Comparison of ENCODE assay signal across 14 cellular contexts in the genomic region with DNA sequence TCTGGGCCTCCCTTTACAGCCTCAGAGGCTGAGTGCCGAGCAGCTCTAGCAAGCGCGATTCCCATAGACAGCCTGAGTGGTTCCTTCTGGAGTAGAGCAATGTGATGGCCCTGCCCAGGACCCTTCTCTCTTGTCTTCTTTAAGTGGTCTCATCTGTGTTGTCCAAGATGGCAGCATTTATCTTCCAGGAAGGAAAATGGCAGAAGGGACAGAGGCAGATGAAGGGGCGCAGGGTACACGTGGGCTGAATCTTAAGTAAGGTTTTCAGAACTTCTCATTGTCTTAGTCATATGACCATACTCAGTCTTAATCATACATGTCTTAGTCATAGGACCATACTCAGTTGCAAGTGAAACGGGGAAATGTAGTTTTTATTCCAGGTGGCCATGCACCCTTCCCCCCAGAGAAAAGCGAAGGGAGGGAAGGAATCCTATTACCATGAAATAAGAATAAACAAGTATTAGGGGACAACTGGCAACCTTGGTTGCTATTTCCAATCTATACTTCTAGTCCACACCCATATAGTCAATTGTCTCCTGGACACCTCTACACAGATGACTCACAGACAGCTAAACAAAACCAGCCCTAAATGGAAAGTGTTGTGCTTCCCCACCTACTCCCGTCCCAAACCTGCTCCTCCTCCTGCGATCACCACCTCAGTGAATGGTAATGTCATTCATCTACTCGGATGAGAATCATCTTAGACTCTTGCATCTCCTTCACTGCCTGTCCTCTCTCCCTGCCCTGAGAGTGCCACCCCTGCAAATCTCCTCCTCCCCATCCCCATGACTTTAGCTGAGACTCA. TPM values are rescaled to one million over a fixed set of nuclear protein-coding genes. Genes with fewer than 3 reads are reported as not detected.
A peak's percentile ranks its signal among the peaks of the same experiment; 100 is the strongest.
DNase-seq lines count a peak whose midpoint lies in the region; ATAC-seq, FAIRE-seq and TF ChIP-seq lines count a peak whose summit lies in the region.
"Had no signal": no experiment of that assay in that cellular context is flagged by ENCODE, and none has a peak within 500 bp of the region (broad histone marks: within the 10 kb centered on the region; RNA-seq: fewer than 3 reads in every experiment).

No MANE protein-coding gene starts in this region.

- H3K9ac ChIP-seq in SK-N-SH = no peak overlapping the region

- H3K9me3 ChIP-seq in SK-N-SH (no peaks in the 10 kb centered on the region), uterus (no peaks in the 10 kb centered on the region)
- H3K9me3 ChIP-seq: tibial artery had no signal

- POLR2A ChIA-PET in SK-N-SH (lab: Yijun Ruan, JAX) = no interaction called here

- no peak for TF ChIP-seq POLR2A in uterus (IDR thresholded peaks at IDR 0.05)

- WGBS in SK-N-SH (ENCODE audit: low lambda C conversion rate) = 79% methylated on average over 10 of the region's 10 CpGs

- DNase-seq in SK-N-SH (no peak), RCC 7860 (ENCODE audit: low spot score) (peak; percentile 50), bronchial epithelial cell (ENCODE audit: low read depth) (peak; percentile 91), globus pallidus (ENCODE audit: low spot score) (no peak), uterus (no peak), HT-29 (ENCODE audit: low spot score) (no peak)
- DNase-seq in stimulated activated CD4-positive, alpha-beta T cell treated with anti-CD3 and anti-CD28 coated beads, Interleukin-4, amount 100 ng/mL, for 4 hours = peak; percentile 20 to 47
- DNase-seq: mesendoderm, NCI-H774, tibial artery had no signal

- H3K4me1 ChIP-seq in SK-N-SH (ENCODE audit: control insufficient read depth in 1 of 2, insufficient read depth in 2 of 2, low read depth in 1 of 2, low read length in 1 of 2) = no peaks in the 10 kb centered on the region; a peak in 1 of 4 replicates
- no peaks in the 10 kb centered on the region for H3K4me1 ChIP-seq in uterus

- no peak for ATAC-seq in SK-N-SH treated with all-trans-retinoic acid at 6 μM for 48 hours
- ATAC-seq: sciatic nerve had no signal

- no peaks in the 10 kb centered on the region for H3K9me2 ChIP-seq in SK-N-SH

- FAIRE-seq in RCC 7860 (lab: Jason Lieb, UNC) (no peak), bronchial epithelial cell (lab: Jason Lieb, UNC) (peak; percentile 68)

- intact Hi-C loops in uterus (cut with DNase I; ENCODE audit: low total_unique reads) = no loop called here

- H3K36me3 ChIP-seq in SK-N-SH (replicated peaks in 1 of 2; ENCODE audit: control insufficient read depth in 1 of 2, insufficient read depth in 2 of 2, low read length in 1 of 2) (no peaks in the 10 kb centered on the region), bronchial epithelial cell (ENCODE audit: control insufficient read depth, insufficient read depth, low read length) (no peaks in the 10 kb centered on the region), uterus (no peaks in the 10 kb centered on the region)
- H3K36me3 ChIP-seq: tibial artery had no signal

- H3K27me3 ChIP-seq in SK-N-SH (ENCODE audit: insufficient read depth) = no peaks in the 10 kb centered on the region
- H3K27me3 ChIP-seq in bronchial epithelial cell (ENCODE audit: control insufficient read depth, insufficient read depth, low read length) = no peaks in the 10 kb centered on the region
- no peaks in the 10 kb centered on the region for H3K27me3 ChIP-seq in uterus
- H3K27me3 ChIP-seq: tibial artery had no signal

- no peaks in the 10 kb centered on the region for H4K20me1 ChIP-seq in SK-N-SH (ENCODE audit: insufficient read depth)

- TF ChIP-seq CTCF in SK-N-SH (IDR thresholded peaks at IDR 0.05) = no peak
- TF ChIP-seq CTCF in bronchial epithelial cell (IDR thresholded peaks at IDR 0.05; ENCODE audit: insufficient read depth, low read length, severe bottlenecking) = no peak
- TF ChIP-seq CTCF in uterus (IDR thresholded peaks at IDR 0.05) = no peak

- H3K4me2 ChIP-seq in SK-N-SH = peak overlapping the region; percentile 19; the same call in 1 of the 2 replicates

- no peaks in the 10 kb centered on the region for H3K79me2 ChIP-seq in SK-N-SH (ENCODE audit: insufficient read depth)

- CTCF ChIA-PET in SK-N-SH (lab: Yijun Ruan, JAX) = no interaction called here

- no peak for TF ChIP-seq RAD21 in SK-N-SH (IDR thresholded peaks at IDR 0.05; ENCODE audit: low read length)

- H2AFZ ChIP-seq in SK-N-SH (ENCODE audit: low read depth) = no peak overlapping the region

- H3K4me3 ChIP-seq in SK-N-SH (ENCODE audit: low read depth in 2 of 2, low read length in 1 of 2) = no peak overlapping the region
- H3K4me3 ChIP-seq in bronchial epithelial cell (ENCODE audit: low read depth, low read length) = no peak overlapping the region
- no peak overlapping the region for H3K4me3 ChIP-seq in uterus
- H3K4me3 ChIP-seq: tibial artery had no signal

- no peak for TF ChIP-seq EP300 in SK-N-SH (IDR thresholded peaks at IDR 0.05; ENCODE audit: borderline replicate concordance in 1 of 2, low read depth in 1 of 2, low read length in 1 of 2)

- H3F3A ChIP-seq in SK-N-SH (replicated peaks; ENCODE audit: insufficient read depth) = no peaks in the 10 kb centered on the region

- H3K27ac ChIP-seq in SK-N-SH (ENCODE audit: low read depth in 2 of 2, low read length in 1 of 2) (no peak overlapping the region), uterus (no peak overlapping the region)
- H3K27ac ChIP-seq: tibial artery had no signal

TF ChIP-seq in SK-N-SH, 30 proteins besides CTCF, POLR2A, EP300 and RAD21 (continues in another document):
- no peak for TF ChIP-seq TEAD4 (IDR thresholded peaks at IDR 0.05; ENCODE audit: borderline replicate concordance, insufficient read depth)
- TF ChIP-seq CHD2 (IDR thresholded peaks at IDR 0.05; ENCODE audit: low read length, partially characterized antibody) = no peak
- TF ChIP-seq SMC3 (IDR thresholded peaks at IDR 0.05; ENCODE audit: low read depth, low read length) = no peak
- TF ChIP-seq, protein P1, sequence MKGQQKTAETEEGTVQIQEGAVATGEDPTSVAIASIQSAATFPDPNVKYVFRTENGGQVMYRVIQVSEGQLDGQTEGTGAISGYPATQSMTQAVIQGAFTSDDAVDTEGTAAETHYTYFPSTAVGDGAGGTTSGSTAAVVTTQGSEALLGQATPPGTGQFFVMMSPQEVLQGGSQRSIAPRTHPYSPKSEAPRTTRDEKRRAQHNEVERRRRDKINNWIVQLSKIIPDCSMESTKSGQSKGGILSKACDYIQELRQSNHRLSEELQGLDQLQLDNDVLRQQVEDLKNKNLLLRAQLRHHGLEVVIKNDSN (IDR thresholded peaks at IDR 0.05; ENCODE audit: borderline replicate concordance, low read depth) = no peak
- TF ChIP-seq, protein P2, sequence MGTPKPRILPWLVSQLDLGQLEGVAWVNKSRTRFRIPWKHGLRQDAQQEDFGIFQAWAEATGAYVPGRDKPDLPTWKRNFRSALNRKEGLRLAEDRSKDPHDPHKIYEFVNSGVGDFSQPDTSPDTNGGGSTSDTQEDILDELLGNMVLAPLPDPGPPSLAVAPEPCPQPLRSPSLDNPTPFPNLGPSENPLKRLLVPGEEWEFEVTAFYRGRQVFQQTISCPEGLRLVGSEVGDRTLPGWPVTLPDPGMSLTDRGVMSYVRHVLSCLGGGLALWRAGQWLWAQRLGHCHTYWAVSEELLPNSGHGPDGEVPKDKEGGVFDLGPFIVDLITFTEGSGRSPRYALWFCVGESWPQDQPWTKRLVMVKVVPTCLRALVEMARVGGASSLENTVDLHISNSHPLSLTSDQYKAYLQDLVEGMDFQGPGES (IDR thresholded peaks at IDR 0.05; ENCODE audit: low read depth, low read length) = no peak
- no peak for TF ChIP-seq FOXM1 (IDR thresholded peaks at IDR 0.05; ENCODE audit: low read depth)
- no peak for TF ChIP-seq SIN3A (IDR thresholded peaks at IDR 0.05; ENCODE audit: borderline replicate concordance, low read depth, low read length)
- no peak for TF ChIP-seq NFIC (IDR thresholded peaks at IDR 0.05; ENCODE audit: borderline replicate concordance)
- no peak for TF ChIP-seq NRF1 (IDR thresholded peaks at IDR 0.05; ENCODE audit: low read depth, low read length)

TF ChIP-seq in SK-N-SH treated with all-trans-retinoic acid at 6 μM for 48 hours, 23 proteins besides CTCF, POLR2A, EP300 and RAD21:
- TF ChIP-seq ZFP3 (CRISPR knock-in tag; IDR thresholded peaks at IDR 0.05) (no peak), ZC3H10 (CRISPR knock-in tag; IDR thresholded peaks at IDR 0.05) (no peak)

RNA-seq across cellular contexts. Expression of gene OVAAL, which starts 13.3 kb away (rescaled TPM):
- polyA plus RNA-seq in SK-N-SH (2012; rRNA removed) = not detected in 2 replicates
- not detected in 2 replicates for polyA plus RNA-seq in SK-N-SH (2012; cell fraction: cytosol; rRNA removed)
- 0.05 TPM in 1 of 2 replicates, not detected in the other for polyA plus RNA-seq in SK-N-SH (2012; cell fraction: nucleus; rRNA removed)
- total RNA-seq in bronchial epithelial cell (not detected in 2 replicates), uterus (not detected)
- total RNA-seq in HT-29 (2014; rRNA removed; shearing (Covaris generic)) = not detected in 2 replicates
- total RNA-seq: A673, glomerular endothelial cell, sciatic nerve had no signal

RNA-seq across cellular contexts. Expression of gene XPR1, which starts 59.8 kb away (rescaled TPM):
- polyA plus RNA-seq in SK-N-SH (2012; rRNA removed) = 7.9 and 11.5 TPM in 2 replicates
- 11.4 and 12.2 TPM in 2 replicates for polyA plus RNA-seq in SK-N-SH (2012; cell fraction: cytosol; rRNA removed)
- polyA plus RNA-seq in SK-N-SH (2012; cell fraction: nucleus; rRNA removed) = 4.1 and 6.8 TPM in 2 replicates
- 35.0 and 57.6 TPM in 2 replicates for total RNA-seq in bronchial epithelial cell
- 10 to 100 TPM in 3 of 4 donors, 1 to 10 TPM in 1; 10.0 to 29.7 (median 26.2) TPM for total RNA-seq in uterus
- total RNA-seq in HT-29 (2014; rRNA removed; shearing (Covaris generic)) = 5.8 and 7.0 TPM in 2 replicates

Comparison
In these comparisons a context has a peak if more than half of its experiments do, and no peak if none do; other contexts are left out.
1. DNase-seq: peak in RCC 7860 (single experiment), bronchial epithelial cell (single experiment) and stimulated activated CD4-positive, alpha-beta T cell treated with anti-CD3 and anti-CD28 coated beads, Interleukin-4, amount 100 ng/mL, for 4 hours (2 of 2); none in SK-N-SH (single experiment), globus pallidus (single experiment), uterus (0 of 2) and HT-29 (single experiment).